9 cellular contexts compared by ENCODE assay signal in genomic region chr1:216528816-216529215, GRCh38.
DNase-seq lines count a peak whose midpoint lies in the region; ATAC-seq lines count a peak whose summit lies in the region.
"Had no signal": no experiment of that assay in that cellular context is flagged by ENCODE, and none has a peak within 500 bp of the region (broad histone marks: within the 10 kb centered on the region; RNA-seq: fewer than 3 reads in every experiment).

No MANE protein-coding gene starts in this region.

- peak; percentile 93 for ATAC-seq in HG02943 (IDR thresholded peaks at IDR 0.05; ENCODE audit: low read depth, unreplicated experiment)
- ATAC-seq in natural killer cell treated with Interleukin-12 subunit alpha and Interleukin-12 subunit beta and Interleukin-15 and Interleukin-18, amount 100 ng/mL, for 72 hours, result no peak

- H3K36me3 Mint-ChIP-seq in natural killer cell treated with Interleukin-12 subunit alpha and Interleukin-12 subunit beta and Interleukin-15 and Interleukin-18, amount 100 ng/mL, for 72 hours, result no peaks in the 10 kb centered on the region

- H3K9me3 Mint-ChIP-seq in natural killer cell treated with Interleukin-12 subunit alpha and Interleukin-12 subunit beta and Interleukin-15 and Interleukin-18, amount 100 ng/mL, for 72 hours, result peaks cover 10% of the 10 kb centered on the region

- H3K4me1 Mint-ChIP-seq in natural killer cell treated with Interleukin-12 subunit alpha and Interleukin-12 subunit beta and Interleukin-15 and Interleukin-18, amount 100 ng/mL, for 72 hours (ENCODE audit: low read depth in 2 of 2), result peaks cover 0 to 5% of the 10 kb centered on the region in 2 donors

- in situ Hi-C loops in KBM-7 (cut with MboI; ENCODE audit: low pct_unique_long_range_greater_than_20kb, low sequenced_read_pairs), result no loop called here

- no peak overlapping the region for H3K4me3 Mint-ChIP-seq in natural killer cell treated with Interleukin-12 subunit alpha and Interleukin-12 subunit beta and Interleukin-15 and Interleukin-18, amount 100 ng/mL, for 72 hours

- no peaks in the 10 kb centered on the region for H3K27me3 Mint-ChIP-seq in natural killer cell treated with Interleukin-12 subunit alpha and Interleukin-12 subunit beta and Interleukin-15 and Interleukin-18, amount 100 ng/mL, for 72 hours

- DNase-seq in NCI-H748 (lab: John Stamatoyannopoulos, UW; ENCODE audit: unreplicated experiment) (peak; percentile 30), NCI-H748 treated with DMSO at 0.1 percent for 48 hours (lab: John Stamatoyannopoulos, UW) (no peak), NCI-H345 (lab: John Stamatoyannopoulos, UW) (peak; percentile 69), SHP77 treated with DMSO at 0.1 percent for 48 hours (lab: John Stamatoyannopoulos, UW) (no peak), COLO829 (ENCODE audit: low spot score) (no peak), KBM-7 (no peak)
- no peak for DNase-seq in natural killer cell treated with Interleukin-12 subunit alpha and Interleukin-12 subunit beta and Interleukin-15 and Interleukin-18, amount 100 ng/mL, for 72 hours (ENCODE audit: low spot score)
- DNase-seq: activated gamma-delta T cell had no signal

- H3K27ac Mint-ChIP-seq in natural killer cell treated with Interleukin-12 subunit alpha and Interleukin-12 subunit beta and Interleukin-15 and Interleukin-18, amount 100 ng/mL, for 72 hours, result no peak overlapping the region

Comparison
In these comparisons a context has a peak if more than half of its experiments do, and no peak if none do; other contexts are left out.
1. DNase-seq: peak in NCI-H748 (single experiment) and NCI-H345 (single experiment); none in NCI-H748 treated with DMSO at 0.1 percent for 48 hours (single experiment), SHP77 treated with DMSO at 0.1 percent for 48 hours (single experiment), COLO829 (single experiment), natural killer cell treated with Interleukin-12 subunit alpha and Interleukin-12 subunit beta and Interleukin-15 and Interleukin-18, amount 100 ng/mL, for 72 hours (single experiment) and KBM-7 (single experiment).